13 cellular contexts compared by ENCODE assay signal in the genomic region with DNA sequence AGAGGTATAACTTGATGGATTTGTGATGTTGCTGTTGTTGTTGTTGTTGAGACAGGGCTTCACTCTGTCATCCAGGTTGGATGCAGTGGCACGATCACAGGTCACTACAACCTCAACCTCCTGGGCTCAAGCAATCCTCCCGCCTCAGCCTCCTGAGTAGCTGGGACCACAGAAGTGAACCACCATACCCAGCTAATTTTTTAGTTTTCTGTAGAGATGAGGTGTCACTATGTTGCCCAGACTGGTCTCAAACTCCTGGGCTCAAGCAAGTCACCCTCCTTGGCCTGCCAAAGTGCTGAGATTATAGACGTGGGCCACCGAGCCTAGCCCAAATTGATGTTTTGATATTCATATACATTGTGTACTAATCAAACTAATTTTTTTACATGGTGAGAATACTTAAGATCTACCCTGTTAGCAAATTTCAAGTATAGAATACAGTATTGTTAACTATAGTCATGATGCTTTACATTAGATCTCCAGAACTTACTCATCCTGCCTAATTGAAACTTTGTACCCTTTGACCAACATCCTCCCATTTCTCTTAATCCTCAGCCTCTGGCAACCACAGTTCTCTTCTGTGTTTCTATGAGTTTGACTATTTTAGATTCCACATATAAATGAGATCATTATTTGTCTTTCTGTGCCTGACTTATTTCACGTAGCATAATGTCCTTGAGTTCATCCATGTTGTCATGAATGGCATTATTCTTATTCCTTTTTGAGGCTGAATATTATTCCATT.
DNase-seq lines count a peak whose midpoint lies in the region; ATAC-seq and TF ChIP-seq lines count a peak whose summit lies in the region.
"Had no signal": no experiment of that assay in that cellular context is flagged by ENCODE, and none has a peak within 500 bp of the region (broad histone marks: within the 10 kb centered on the region; RNA-seq: fewer than 3 reads in every experiment).

No MANE protein-coding gene starts in this region.

- H3K4me2 ChIP-seq in BLaER1 treated with 17β-estradiol and CSF1 and Interleukin-3, amounts not matched to agents 10 nM and 100 nM: peak overlapping the region; percentile 19 to 77 (median 69)

- H3K27ac ChIP-seq in BLaER1 treated with 17β-estradiol and CSF1 and Interleukin-3, amounts not matched to agents 10 nM and 100 nM: peak overlapping the region in 7 of 11 experiments; percentile 5 to 42 (median 29); a peak in 5 of 22 replicates

- H4K20me1 ChIP-seq in BLaER1 treated with 17β-estradiol and CSF1 and Interleukin-3, amounts not matched to agents 10 nM and 100 nM: no peaks in the 10 kb centered on the region

- H3K4me3 Mint-ChIP-seq in stimulated activated memory B cell treated with anti-CD40 and anti-IgM and Interleukin-4, amounts not matched to agents 10 μg/mL and 1 μg/mL and 100 μg/mL, for 72 hours: no peak overlapping the region
- H3K4me3 Mint-ChIP-seq: activated T-helper 1 cell treated with anti-CD3 and anti-CD28 coated beads, Interleukin-12 subunit alpha, Interleukin-12 subunit beta, Interleukin-2, Interleukin-4 antibody, amounts not matched to agents 30 ng/mL and 10 ng/mL and 1 ng/mL, durations not matched to agents 14 hours and 24 hours and 36 hours; nephron progenitor cell had no signal

- no peak for TF ChIP-seq CTCF in GM20000 (IDR thresholded peaks at IDR 0.05; ENCODE audit: extremely low read depth, missing control alignments)

- H3K4me1 Mint-ChIP-seq in stimulated activated memory B cell treated with anti-CD40 and anti-IgM and Interleukin-4, amounts not matched to agents 10 μg/mL and 1 μg/mL and 100 μg/mL, for 72 hours: no peaks in the 10 kb centered on the region

- no peaks in the 10 kb centered on the region for H3K9me3 Mint-ChIP-seq in stimulated activated memory B cell treated with anti-CD40 and anti-IgM and Interleukin-4, amounts not matched to agents 10 μg/mL and 1 μg/mL and 100 μg/mL, for 72 hours
- H3K9me3 Mint-ChIP-seq: activated T-helper 1 cell treated with anti-CD3 and anti-CD28 coated beads, Interleukin-12 subunit alpha, Interleukin-12 subunit beta, Interleukin-2, Interleukin-4 antibody, amounts not matched to agents 30 ng/mL and 10 ng/mL and 1 ng/mL, durations not matched to agents 14 hours and 24 hours and 36 hours; nephron progenitor cell had no signal

- H3K9me3 ChIP-seq in BLaER1 treated with 17β-estradiol and CSF1 and Interleukin-3, amounts not matched to agents 10 nM and 100 nM (replicated peaks in 1 of 11): peaks cover 0 to 19% (median 14%) of the 10 kb centered on the region in 11 experiments; a peak in 14 of 22 replicates

- no peaks in the 10 kb centered on the region for H3K27me3 Mint-ChIP-seq in stimulated activated memory B cell treated with anti-CD40 and anti-IgM and Interleukin-4, amounts not matched to agents 10 μg/mL and 1 μg/mL and 100 μg/mL, for 72 hours

- H3K9ac ChIP-seq in BLaER1 treated with 17β-estradiol and CSF1 and Interleukin-3, amounts not matched to agents 10 nM and 100 nM: peak overlapping the region in 1 of 11 experiments; percentile 6; a peak in 1 of 22 replicates

- no peaks in the 10 kb centered on the region for H3K27me3 ChIP-seq in BLaER1 treated with 17β-estradiol and CSF1 and Interleukin-3, amounts not matched to agents 10 nM and 100 nM

- ATAC-seq in GM18870 (IDR thresholded peaks at IDR 0.05; ENCODE audit: unreplicated experiment) (peak; percentile 63), HG03432 (IDR thresholded peaks at IDR 0.05; ENCODE audit: unreplicated experiment) (peak; percentile 45)
- ATAC-seq in stimulated activated memory B cell treated with anti-CD40 and anti-IgM and Interleukin-4, amounts not matched to agents 10 μg/mL and 1 μg/mL and 100 μg/mL, for 72 hours: no peak

- H3K4me3 ChIP-seq in BLaER1 treated with 17β-estradiol and CSF1 and Interleukin-3, amounts not matched to agents 10 nM and 100 nM: no peak overlapping the region

- no peak overlapping the region for H3K27ac Mint-ChIP-seq in stimulated activated memory B cell treated with anti-CD40 and anti-IgM and Interleukin-4, amounts not matched to agents 10 μg/mL and 1 μg/mL and 100 μg/mL, for 72 hours
- H3K27ac Mint-ChIP-seq: activated T-helper 1 cell treated with anti-CD3 and anti-CD28 coated beads, Interleukin-12 subunit alpha, Interleukin-12 subunit beta, Interleukin-2, Interleukin-4 antibody, amounts not matched to agents 30 ng/mL and 10 ng/mL and 1 ng/mL, durations not matched to agents 14 hours and 24 hours and 36 hours; nephron progenitor cell had no signal

- DNase-seq in foreskin melanocyte (peak; percentile 92), NOMO-1 treated with DMSO at 0.1 percent for 48 hours (lab: John Stamatoyannopoulos, UW; ENCODE audit: unreplicated experiment) (no peak), GM20000 (ENCODE audit: low spot score) (no peak), HUDEP-2 (lab: John Stamatoyannopoulos, UW; ENCODE audit: unreplicated experiment in 76 of 76) (no peak)
- DNase-seq: activated CD4-positive, alpha-beta T cell treated with anti-CD3 and anti-CD28 coated beads, Interleukin-2, amount 50 U/mL, for 48 hours; NCI-H1105; NCI-H82; nephron progenitor cell had no signal

- H3K36me3 Mint-ChIP-seq in stimulated activated memory B cell treated with anti-CD40 and anti-IgM and Interleukin-4, amounts not matched to agents 10 μg/mL and 1 μg/mL and 100 μg/mL, for 72 hours: peaks cover 7% of the 10 kb centered on the region

- peaks cover 29 to 48% (median 39%) of the 10 kb centered on the region in 10 experiments for H3K4me1 ChIP-seq in BLaER1 treated with 17β-estradiol and CSF1 and Interleukin-3, amounts not matched to agents 10 nM and 100 nM

- no peaks in the 10 kb centered on the region for H3K36me3 ChIP-seq in BLaER1 treated with 17β-estradiol and CSF1 and Interleukin-3, amounts not matched to agents 10 nM and 100 nM
